ENCODE assay signal across 1 cellular context in genomic region chr20:31835977-31836852, GRCh38.
A peak's percentile ranks its signal among the peaks of the same experiment; 100 is the strongest.
TF ChIP-seq lines count a peak whose summit lies in the region.

No MANE protein-coding gene starts in this region.

TF ChIP-seq in K562, 482 proteins besides CTCF, POLR2A, EP300 and RAD21 (continued from another document and continues in another):
- TF ChIP-seq POLR3A (IDR thresholded peaks at IDR 0.05; ENCODE audit: borderline replicate concordance, extremely low read depth, insufficient read depth, insufficient read length) (no peak), POU5F1 (IDR thresholded peaks at IDR 0.05; ENCODE audit: borderline replicate concordance, low read depth, low read length, partially characterized antibody) (no peak), TSHZ1 (CRISPR knock-in tag; IDR thresholded peaks at IDR 0.05) (no peak), CBFB (CRISPR knock-in tag; IDR thresholded peaks at IDR 0.05) (peak; percentile 82), ZNF384 (IDR thresholded peaks at IDR 0.05; ENCODE audit: low read depth, low read length) (no peak), RAD51 (IDR thresholded peaks at IDR 0.05; ENCODE audit: borderline replicate concordance, low read depth) (no peak), IFI16 (CRISPR knock-in tag; IDR thresholded peaks at IDR 0.05) (no peak), U2AF1 (optimal IDR thresholded peaks at IDR 0.05; ENCODE audit: low read depth, low read length) (no peak), ELK1 (CRISPR knock-in tag; IDR thresholded peaks at IDR 0.05) (no peak), SREBF1 (IDR thresholded peaks at IDR 0.05; ENCODE audit: borderline replicate concordance, low read depth, low read length) (no peak), CREB3L1 (IDR thresholded peaks at IDR 0.05; ENCODE audit: borderline replicate concordance, low read depth) (no peak; the same call in 1 of the 2 replicates), RBM17 (IDR thresholded peaks at IDR 0.05; ENCODE audit: borderline replicate concordance, low read depth, low read length) (no peak), ARID1B (IDR thresholded peaks at IDR 0.05) (peak; percentile 87), FOXM1 (IDR thresholded peaks at IDR 0.05; ENCODE audit: low read depth) (no peak), FOXM1 (CRISPR knock-in tag; IDR thresholded peaks at IDR 0.05; ENCODE audit: low read depth) (0 out of 2 replicates have a peak, but pooled peaks have one; percentile 41), ADNP (tag; IDR thresholded peaks at IDR 0.05) (no peak), ZFP36 (IDR thresholded peaks at IDR 0.05; ENCODE audit: low read depth, low read length, partially characterized antibody) (peak; percentile 64), ZBTB26 (CRISPR knock-in tag; IDR thresholded peaks at IDR 0.05) (no peak), ZNF282 (CRISPR knock-in tag; IDR thresholded peaks at IDR 0.05) (no peak), POLR2G (IDR thresholded peaks at IDR 0.05; ENCODE audit: low read depth, low read length) (peak; percentile 47), ZNF699 (CRISPR knock-in tag; IDR thresholded peaks at IDR 0.05; ENCODE audit: insufficient replicate concordance) (no peak), ZNF584 (CRISPR knock-in tag; IDR thresholded peaks at IDR 0.05; ENCODE audit: low read depth) (no peak), MCM2 (IDR thresholded peaks at IDR 0.05; ENCODE audit: low read depth) (no peak), ZNF695 (CRISPR knock-in tag; IDR thresholded peaks at IDR 0.05) (no peak), RFX1 (IDR thresholded peaks at IDR 0.05) (no peak), BDP1 (IDR thresholded peaks at IDR 0.05; ENCODE audit: insufficient read depth, insufficient read length) (no peak), TFE3 (CRISPR knock-in tag; IDR thresholded peaks at IDR 0.05) (no peak), ZNF76 (CRISPR knock-in tag; IDR thresholded peaks at IDR 0.05; ENCODE audit: borderline replicate concordance) (no peak), TCF15 (CRISPR knock-in tag; IDR thresholded peaks at IDR 0.05) (no peak), MAZ (CRISPR knock-in tag; conservative IDR thresholded peaks at IDR 0.05 in 1 of 2, IDR thresholded peaks at IDR 0.05 in 1 of 2) (peak; percentile 84 to 96), MTF1 (CRISPR knock-in tag; IDR thresholded peaks at IDR 0.05; ENCODE audit: borderline replicate concordance) (no peak), ZNF79 (CRISPR knock-in tag; IDR thresholded peaks at IDR 0.05; ENCODE audit: low read depth) (no peak), FOXJ2 (tag; IDR thresholded peaks at IDR 0.05) (no peak), ZC3H4 (CRISPR knock-in tag; IDR thresholded peaks at IDR 0.05; ENCODE audit: borderline replicate concordance) (no peak), ZBTB2 (IDR thresholded peaks at IDR 0.05) (peak; percentile 33; the same call in 1 of the 2 replicates), ATF3 (IDR thresholded peaks at IDR 0.05) (peak; percentile 99), ATF3 (CRISPR knock-in tag; conservative IDR thresholded peaks at IDR 0.05) (peak; percentile 99), RFX7 (CRISPR knock-in tag; IDR thresholded peaks at IDR 0.05) (no peak), ZFX (CRISPR knock-in tag; IDR thresholded peaks at IDR 0.05) (peak; percentile 70), ZNF24 (IDR thresholded peaks at IDR 0.05) (peak; percentile 37; the same call in 1 of the 2 replicates), SFPQ (IDR thresholded peaks at IDR 0.05; ENCODE audit: low read depth, low read length) (no peak), SIN3A (IDR thresholded peaks at IDR 0.05; ENCODE audit: borderline replicate concordance in 2 of 2, control insufficient read depth in 1 of 2, low read depth in 2 of 2, low read length in 2 of 2) (no peak), CCNT2 (IDR thresholded peaks at IDR 0.05; ENCODE audit: borderline replicate concordance, extremely low read depth, insufficient read length, low read depth, low read length) (peak; percentile 44), MTA2 (IDR thresholded peaks at IDR 0.05; ENCODE audit: low read depth) (no peak), ATF4 (CRISPR knock-in tag; IDR thresholded peaks at IDR 0.05) (no peak), E2F5 (CRISPR knock-in tag; IDR thresholded peaks at IDR 0.05) (no peak), MAFK (IDR thresholded peaks at IDR 0.05; ENCODE audit: low read length) (no peak), ZBTB8A (IDR thresholded peaks at IDR 0.05; ENCODE audit: partially characterized antibody) (no peak), PPARD (CRISPR knock-in tag; IDR thresholded peaks at IDR 0.05) (no peak), E2F1 (CRISPR knock-in tag; IDR thresholded peaks at IDR 0.05) (0 out of 2 replicates have a peak, but pooled peaks have one; percentile 36)
